In genomic region chr18:2258954-2259353, GRCh38 we compare ENCODE assay signal across 22 cellular contexts.
A peak's percentile ranks its signal among the peaks of the same experiment; 100 is the strongest.
DNase-seq lines count a peak whose midpoint lies in the region; ATAC-seq and TF ChIP-seq lines count a peak whose summit lies in the region.
"Had no signal": no experiment of that assay in that cellular context is flagged by ENCODE, and none has a peak within 500 bp of the region (broad histone marks: within the 10 kb centered on the region; RNA-seq: fewer than 3 reads in every experiment).

No MANE protein-coding gene starts in this region.

- H3K36me3 Mint-ChIP-seq in mesothelial cell of epicardium, result no peaks in the 10 kb centered on the region
- H3K36me3 Mint-ChIP-seq: IgD-negative memory B cell, T-cell had no signal

- DNase-seq in NCI-H2196 treated with DMSO at 0.1 percent for 48 hours (lab: John Stamatoyannopoulos, UW; ENCODE audit: unreplicated experiment) (peak; percentile 11), NCI-H2196 (lab: John Stamatoyannopoulos, UW; ENCODE audit: unreplicated experiment) (no peak), M059J (ENCODE audit: low read depth) (peak; percentile 51), mesothelial cell of epicardium (ENCODE audit: low spot score in 2 of 2, unreplicated experiment in 2 of 2) (no peak), COLO668 (lab: John Stamatoyannopoulos, UW; ENCODE audit: unreplicated experiment) (no peak), NCI-H2227 treated with DMSO at 0.1 percent for 48 hours (lab: John Stamatoyannopoulos, UW) (no peak)
- DNase-seq: 8988T, GOT3, HCEC 1CT, NCI-H1092 treated with DMSO at 0.1 percent for 48 hours, NCI-H1436, NCI-H187, NCI-H2081 treated with DMSO at 0.1 percent for 48 hours, NCI-H2171, NCI-H446 treated with DMSO at 0.1 percent for 48 hours, NCI-H526, OCI-M1, SJCRH30, T-cell had no signal

- peak; percentile 71 for ATAC-seq in SK-N-SH treated with all-trans-retinoic acid at 6 μM for 48 hours
- no peak for ATAC-seq in GM18520 (IDR thresholded peaks at IDR 0.05; ENCODE audit: unreplicated experiment)
- ATAC-seq: T-cell had no signal

- H3K4me1 Mint-ChIP-seq in mesothelial cell of epicardium, result peaks cover 11% of the 10 kb centered on the region
- H3K4me1 Mint-ChIP-seq: IgD-negative memory B cell, T-cell had no signal

- H3K9me3 Mint-ChIP-seq in mesothelial cell of epicardium, result peaks cover 23% of the 10 kb centered on the region

- H3K27me3 Mint-ChIP-seq in mesothelial cell of epicardium (ENCODE audit: low read depth), result no peaks in the 10 kb centered on the region

- no peak for TF ChIP-seq CTCF in mesothelial cell of epicardium (IDR thresholded peaks at IDR 0.05; ENCODE audit: unreplicated experiment)

- no peak overlapping the region for H3K4me3 Mint-ChIP-seq in mesothelial cell of epicardium
- H3K4me3 Mint-ChIP-seq: IgD-negative memory B cell, T-cell had no signal

- peak overlapping the region; percentile 57 for H3K27ac Mint-ChIP-seq in mesothelial cell of epicardium
- H3K27ac Mint-ChIP-seq: IgD-negative memory B cell, T-cell had no signal

TF ChIP-seq in SK-N-SH treated with all-trans-retinoic acid at 6 μM for 48 hours, 23 proteins besides CTCF, POLR2A, EP300 and RAD21:
- TF ChIP-seq OSR1 (CRISPR knock-in tag; IDR thresholded peaks at IDR 0.05) (no peak), PATZ1 (CRISPR knock-in tag; IDR thresholded peaks at IDR 0.05; ENCODE audit: borderline replicate concordance) (no peak), ZFP3 (CRISPR knock-in tag; IDR thresholded peaks at IDR 0.05) (no peak), ZC3H10 (CRISPR knock-in tag; IDR thresholded peaks at IDR 0.05) (no peak), CSRNP3 (CRISPR knock-in tag; IDR thresholded peaks at IDR 0.05) (no peak), GLIS3 (CRISPR knock-in tag; IDR thresholded peaks at IDR 0.05) (no peak), SNAI2 (CRISPR knock-in tag; IDR thresholded peaks at IDR 0.05) (no peak), TSHZ2 (CRISPR knock-in tag; IDR thresholded peaks at IDR 0.05) (no peak), CREB5 (CRISPR knock-in tag; IDR thresholded peaks at IDR 0.05; ENCODE audit: low read depth) (no peak), TCF4 (CRISPR knock-in tag; IDR thresholded peaks at IDR 0.05; ENCODE audit: borderline replicate concordance) (no peak), RARB (CRISPR knock-in tag; IDR thresholded peaks at IDR 0.05) (no peak), ISL1 (CRISPR knock-in tag; IDR thresholded peaks at IDR 0.05) (no peak)

Comparison
In these comparisons a context has a peak if more than half of its experiments do, and no peak if none do; other contexts are left out.
1. DNase-seq: peak in NCI-H2196 treated with DMSO at 0.1 percent for 48 hours (single experiment) and M059J (single experiment); none in NCI-H2196 (single experiment), mesothelial cell of epicardium (0 of 2), COLO668 (single experiment) and NCI-H2227 treated with DMSO at 0.1 percent for 48 hours (single experiment).